ENCODE assay signal across 1 cellular context in genomic region chr16:86911311-86911999, GRCh38.
A peak's percentile ranks its signal among the peaks of the same experiment; 100 is the strongest.
TF ChIP-seq lines count a peak whose summit lies in the region.

No MANE protein-coding gene starts in this region.

TF ChIP-seq in HEK293, 187 proteins besides CTCF, POLR2A, EP300 and RAD21 (continued from another document):
- TF ChIP-seq ZNF518A (tag by site-specific recombination; conservative IDR thresholded peaks at IDR 0.05; ENCODE audit: low read depth): peak; percentile 69
